ENCODE assay signal across 27 cellular contexts in genomic region chr10:49746626-49747302, GRCh38. TPM values are rescaled to one million over a fixed set of nuclear protein-coding genes. Genes with fewer than 3 reads are reported as not detected.
"Had no signal": no experiment of that assay in that cellular context is flagged by ENCODE, and none has a peak within 500 bp of the region (broad histone marks: within the 10 kb centered on the region; RNA-seq: fewer than 3 reads in every experiment).

No MANE protein-coding gene starts in this region.

- H3K4me1 ChIP-seq: breast epithelium, colonic mucosa, neural progenitor cell, vagina had no signal

- H3K36me3 ChIP-seq: breast epithelium, colonic mucosa, neural progenitor cell, vagina had no signal

- DNase-seq: activated CD4-positive, alpha-beta T cell treated with anti-CD3 and anti-CD28 coated beads for 4 hours; activated CD4-positive, alpha-beta T cell treated with anti-CD3 and anti-CD28 coated beads, Interleukin-2, amount 50 U/mL, for 48 hours; activated naive CD8-positive, alpha-beta T cell treated with anti-CD3 and anti-CD28 coated beads, Interleukin-2, amount 50 U/mL, for 24 hours; activated T-cell treated with anti-CD3 and anti-CD28 coated beads, Interleukin-2, amount 50 U/mL, for 48 hours; amygdala; cerebellar nuclear complex; colonic mucosa; effector memory CD4-positive, alpha-beta T cell; left cardiac atrium; left ventricle myocardium superior; mammary epithelial cell; stimulated activated CD4-positive, alpha-beta T cell treated with anti-CD3 and anti-CD28 coated beads, Interleukin-12 subunit alpha, Interleukin-12 subunit beta, amount 100 ng/mL, for 4 hours; stimulated activated CD4-positive, alpha-beta T cell treated with anti-CD3 and anti-CD28 coated beads, Interleukin-4, amount 100 ng/mL, for 1 hour; stimulated activated naive CD8-positive, alpha-beta T cell treated with anti-CD3 and anti-CD28 coated beads, Interleukin-15, Interleukin-2, amounts not matched to agents 100 U/mL and 50 U/mL, for 24 hours; substantia nigra; T-helper 9 cell had no signal

- H3K9me3 ChIP-seq: breast epithelium, colonic mucosa, right lobe of liver, vagina had no signal

- H3K27ac ChIP-seq: breast epithelium, colonic mucosa, dorsolateral prefrontal cortex, neural progenitor cell, right lobe of liver, vagina, VCaP had no signal

- H3K27me3 ChIP-seq: breast epithelium, colonic mucosa, dorsolateral prefrontal cortex, neural progenitor cell, right lobe of liver, vagina had no signal

- H3K4me3 ChIP-seq: breast epithelium, colonic mucosa, dorsolateral prefrontal cortex, neural progenitor cell, right lobe of liver, vagina had no signal

- FAIRE-seq: frontal cortex, TTC549 had no signal

- ATAC-seq: activated naive CD8-positive, alpha-beta T cell treated with anti-CD3 and anti-CD28 coated beads, Interleukin-2, amount 50 U/mL, for 24 hours; left cardiac atrium; left ventricle myocardium superior; naive thymus-derived CD8-positive, alpha-beta T cell; right lobe of liver; stimulated activated naive CD8-positive, alpha-beta T cell treated with anti-CD3 and anti-CD28 coated beads, Interleukin-15, Interleukin-2, amounts not matched to agents 100 U/mL and 50 U/mL, for 24 hours had no signal

RNA-seq across cellular contexts. Expression of gene OGDHL, which starts 15.4 kb away (rescaled TPM):
- total RNA-seq: breast epithelium; naive thymus-derived CD8-positive, alpha-beta T cell; posterior vena cava; T-helper 1 cell treated with Interleukin-12 subunit alpha and Interleukin-12 subunit beta and Interleukin-4 antibody, amounts not matched to agents 30 ng/mL and 1 ng/mL, for 36 hours had no signal
- polyA plus RNA-seq: naive thymus-derived CD8-positive, alpha-beta T cell had no signal
